In genomic region chr12:91988076-91988475, GRCh38 we compare ENCODE assay signal across 22 cellular contexts.
DNase-seq lines count a peak whose midpoint lies in the region; ATAC-seq and TF ChIP-seq lines count a peak whose summit lies in the region.
"Had no signal": no experiment of that assay in that cellular context is flagged by ENCODE, and none has a peak within 500 bp of the region (broad histone marks: within the 10 kb centered on the region; RNA-seq: fewer than 3 reads in every experiment).

No MANE protein-coding gene starts in this region.

- H2BK5ac ChIP-seq in neuronal stem cell (ENCODE audit: low read length): no peak overlapping the region

- DNase-seq in CD4-positive, CD25-positive, alpha-beta regulatory T cell: no peak
- DNase-seq in astrocyte of the hippocampus (ENCODE audit: low read depth, low spot score): peak; percentile 72
- peak; percentile 66 for DNase-seq in fibroblast of the aortic adventitia (ENCODE audit: low read depth)
- DNase-seq in neuronal stem cell (ENCODE audit: low spot score): no peak
- DNase-seq in caudate nucleus (lab: John Stamatoyannopoulos, UW): no peak
- DNase-seq in glomerular visceral epithelial cell (ENCODE audit: extremely low spot score): no peak
- DNase-seq in NCI-H226: no peak
- DNase-seq: activated CD4-positive, alpha-beta T cell treated with anti-CD3 and anti-CD28 coated beads, Interleukin-2, amount 10 ng/mL, durations not matched to agents 24 days and 14 days; activated CD8-positive, alpha-beta memory T cell treated with anti-CD3 and anti-CD28 coated beads, Interleukin-2, amount 10 ng/mL, durations not matched to agents 7 days and 5 days; DMS 273 treated with DMSO at 0.1 percent for 48 hours; glutamatergic neuron; left colon; NCI-H1436; NCI-H69; occipital lobe; T-cell had no signal

- H3K4me3 Mint-ChIP-seq in CD4-positive, CD25-positive, alpha-beta regulatory T cell: no peak overlapping the region
- H3K4me3 Mint-ChIP-seq: activated CD4-positive, alpha-beta T cell treated with anti-CD3 and anti-CD28 coated beads, Interleukin-2, amount 10 ng/mL, durations not matched to agents 24 days and 14 days; activated CD8-positive, alpha-beta memory T cell treated with anti-CD3 and anti-CD28 coated beads, Interleukin-2, amount 10 ng/mL, durations not matched to agents 7 days and 5 days; activated naive CD4-positive, alpha-beta T cell treated with anti-CD3 and anti-CD28 coated beads, Interleukin-2, amount 50 U/mL, for 24 hours; activated T-helper 1 cell treated with anti-CD3 and anti-CD28 coated beads, Interleukin-12 subunit alpha, Interleukin-12 subunit beta, Interleukin-2, Interleukin-4 antibody, amounts not matched to agents 30 ng/mL and 10 ng/mL and 1 ng/mL, durations not matched to agents 14 hours and 24 hours and 36 hours; CD14-positive monocyte; stimulated activated effector memory CD8-positive, alpha-beta T cell treated with anti-CD3 and anti-CD28 coated beads, Interleukin-12 subunit alpha, Interleukin-12 subunit beta, amount 100 ng/mL, for 72 hours; T-cell had no signal

- H3K36me3 Mint-ChIP-seq in CD4-positive, CD25-positive, alpha-beta regulatory T cell: peaks cover 6% of the 10 kb centered on the region
- H3K36me3 Mint-ChIP-seq: activated CD8-positive, alpha-beta memory T cell treated with anti-CD3 and anti-CD28 coated beads, Interleukin-2, amount 10 ng/mL, durations not matched to agents 7 days and 5 days; CD14-positive monocyte; stimulated activated effector memory CD8-positive, alpha-beta T cell treated with anti-CD3 and anti-CD28 coated beads, Interleukin-12 subunit alpha, Interleukin-12 subunit beta, amount 100 ng/mL, for 72 hours had no signal

- no CpG with 5 or more reads among the region's 4 CpGs for WGBS in neuronal stem cell (ENCODE audit: extremely low coverage in 2 of 2, insufficient read length in 2 of 2, insufficient replicate concordance in 1 of 2), 2 donors

- H3K9me3 ChIP-seq in CD4-positive, CD25-positive, alpha-beta regulatory T cell (ENCODE audit: control insufficient read depth in 2 of 2, low read length in 2 of 2): no peaks in the 10 kb centered on the region
- H3K9me3 ChIP-seq in neuronal stem cell (replicated peaks in 1 of 2; ENCODE audit: control insufficient read depth in 2 of 2, insufficient read depth in 1 of 2, low read depth in 1 of 2, low read length in 2 of 2): no peaks in the 10 kb centered on the region

- H3K23ac ChIP-seq in neuronal stem cell (ENCODE audit: low read depth, low read length, poor library complexity): no peak overlapping the region

- H3K4me1 Mint-ChIP-seq in CD4-positive, CD25-positive, alpha-beta regulatory T cell: peaks cover 7 to 69% (median 35%) of the 10 kb centered on the region in 4 donors

- no peak overlapping the region for H3K27ac ChIP-seq in CD4-positive, CD25-positive, alpha-beta regulatory T cell (ENCODE audit: insufficient read depth, low read length, poor library complexity, severe bottlenecking)
- H3K27ac ChIP-seq in neuronal stem cell (replicated peaks; ENCODE audit: low read length) (no peak overlapping the region), caudate nucleus (ENCODE audit: low read depth, low read length) (no peak overlapping the region)

- no peak overlapping the region for H3K9ac ChIP-seq in neuronal stem cell (ENCODE audit: low read depth, low read length, poor library complexity)

- no peak overlapping the region for H2BK15ac ChIP-seq in neuronal stem cell (ENCODE audit: low read length)

- no peak overlapping the region for H4K8ac ChIP-seq in neuronal stem cell (ENCODE audit: low read depth, low read length)

- H2AK5ac ChIP-seq in neuronal stem cell (ENCODE audit: low read depth, low read length): no peak overlapping the region

- no peak overlapping the region for H3K14ac ChIP-seq in neuronal stem cell (ENCODE audit: low read length)

- H2AFZ ChIP-seq in neuronal stem cell (ENCODE audit: low read length): peak overlapping the region; percentile 23

- no peak overlapping the region for H3K4me2 ChIP-seq in neuronal stem cell (ENCODE audit: insufficient read depth, low read length, poor library complexity, severe bottlenecking)

- no peaks in the 10 kb centered on the region for H3K36me3 ChIP-seq in CD4-positive, CD25-positive, alpha-beta regulatory T cell (ENCODE audit: control insufficient read depth, insufficient read depth, low read length)
- no peaks in the 10 kb centered on the region for H3K36me3 ChIP-seq in neuronal stem cell (replicated peaks in 1 of 2; ENCODE audit: control insufficient read depth in 2 of 2, insufficient read depth in 2 of 2, low read length in 2 of 2)

- no peak overlapping the region for H4K91ac ChIP-seq in neuronal stem cell (ENCODE audit: low read depth, low read length, poor library complexity)

- no peaks in the 10 kb centered on the region for H3K27me3 Mint-ChIP-seq in CD4-positive, CD25-positive, alpha-beta regulatory T cell
- H3K27me3 Mint-ChIP-seq: activated CD4-positive, alpha-beta T cell treated with anti-CD3 and anti-CD28 coated beads, Interleukin-2, amount 10 ng/mL, durations not matched to agents 24 days and 14 days; activated CD8-positive, alpha-beta memory T cell treated with anti-CD3 and anti-CD28 coated beads, Interleukin-2, amount 10 ng/mL, durations not matched to agents 7 days and 5 days; activated naive CD4-positive, alpha-beta T cell treated with anti-CD3 and anti-CD28 coated beads, Interleukin-2, amount 50 U/mL, for 24 hours; T-cell had no signal

- no peak for TF ChIP-seq CTCF in fibroblast of the aortic adventitia (IDR thresholded peaks at IDR 0.05; ENCODE audit: insufficient read depth, low read length)

- no peak overlapping the region for H3K4ac ChIP-seq in neuronal stem cell (ENCODE audit: low read length)

- H3K4me1 ChIP-seq in CD4-positive, CD25-positive, alpha-beta regulatory T cell (ENCODE audit: control insufficient read depth, insufficient read depth, low read length, poor library complexity, severe bottlenecking): peaks cover 18% of the 10 kb centered on the region
- peaks cover 19 to 26% of the 10 kb centered on the region in 2 donors for H3K4me1 ChIP-seq in neuronal stem cell (ENCODE audit: control insufficient read depth in 2 of 2, insufficient read depth in 1 of 2, low read depth in 1 of 2, low read length in 2 of 2)

- no peaks in the 10 kb centered on the region for H3K27me3 ChIP-seq in CD4-positive, CD25-positive, alpha-beta regulatory T cell (ENCODE audit: control insufficient read depth, insufficient read depth, low read length)
- no peaks in the 10 kb centered on the region for H3K27me3 ChIP-seq in neuronal stem cell (ENCODE audit: control insufficient read depth in 3 of 3, insufficient read depth in 3 of 3, low read depth in 1 of 3, low read length in 3 of 3)

- no peak for ATAC-seq in CD4-positive, CD25-positive, alpha-beta regulatory T cell (ENCODE audit: low read depth in 2 of 2)
- no peak for ATAC-seq in HG03520 (IDR thresholded peaks at IDR 0.05; ENCODE audit: unreplicated experiment)
- ATAC-seq: activated CD8-positive, alpha-beta memory T cell treated with anti-CD3 and anti-CD28 coated beads, Interleukin-2, amount 10 ng/mL, durations not matched to agents 7 days and 5 days; left colon; sciatic nerve; stimulated activated effector memory CD8-positive, alpha-beta T cell treated with anti-CD3 and anti-CD28 coated beads, Interleukin-12 subunit alpha, Interleukin-12 subunit beta, amount 100 ng/mL, for 72 hours; T-cell had no signal

- peaks cover 0 to 1% (median 0%) of the 10 kb centered on the region in 7 donors for H3K9me3 Mint-ChIP-seq in CD4-positive, CD25-positive, alpha-beta regulatory T cell
- H3K9me3 Mint-ChIP-seq: activated CD4-positive, alpha-beta T cell treated with anti-CD3 and anti-CD28 coated beads, Interleukin-2, amount 10 ng/mL, durations not matched to agents 24 days and 14 days; activated T-helper 1 cell treated with anti-CD3 and anti-CD28 coated beads, Interleukin-12 subunit alpha, Interleukin-12 subunit beta, Interleukin-2, Interleukin-4 antibody, amounts not matched to agents 30 ng/mL and 10 ng/mL and 1 ng/mL, durations not matched to agents 14 hours and 24 hours and 36 hours; CD14-positive monocyte; stimulated activated effector memory CD8-positive, alpha-beta T cell treated with anti-CD3 and anti-CD28 coated beads, Interleukin-12 subunit alpha, Interleukin-12 subunit beta, amount 100 ng/mL, for 72 hours had no signal

- no peak overlapping the region for H3K18ac ChIP-seq in neuronal stem cell (ENCODE audit: low read length)

- H3K27ac Mint-ChIP-seq in CD4-positive, CD25-positive, alpha-beta regulatory T cell: peak overlapping the region in 2 of 3 donors; percentile 15 to 36
- H3K27ac Mint-ChIP-seq: activated CD4-positive, alpha-beta T cell treated with anti-CD3 and anti-CD28 coated beads, Interleukin-2, amount 10 ng/mL, durations not matched to agents 24 days and 14 days; activated CD8-positive, alpha-beta memory T cell treated with anti-CD3 and anti-CD28 coated beads, Interleukin-2, amount 10 ng/mL, durations not matched to agents 7 days and 5 days; activated naive CD4-positive, alpha-beta T cell treated with anti-CD3 and anti-CD28 coated beads, Interleukin-2, amount 50 U/mL, for 24 hours; activated T-helper 1 cell treated with anti-CD3 and anti-CD28 coated beads, Interleukin-12 subunit alpha, Interleukin-12 subunit beta, Interleukin-2, Interleukin-4 antibody, amounts not matched to agents 30 ng/mL and 10 ng/mL and 1 ng/mL, durations not matched to agents 14 hours and 24 hours and 36 hours; CD14-positive monocyte; stimulated activated effector memory CD8-positive, alpha-beta T cell treated with anti-CD3 and anti-CD28 coated beads, Interleukin-12 subunit alpha, Interleukin-12 subunit beta, amount 100 ng/mL, for 72 hours had no signal

- H3K4me3 ChIP-seq in CD4-positive, CD25-positive, alpha-beta regulatory T cell (ENCODE audit: low read depth, low read length): no peak overlapping the region
- H3K4me3 ChIP-seq in fibroblast of the aortic adventitia (ENCODE audit: low read depth, low read length): no peak overlapping the region
- H3K4me3 ChIP-seq in neuronal stem cell (ENCODE audit: low read length in 2 of 2): no peak overlapping the region

- no peak overlapping the region for H2BK12ac ChIP-seq in neuronal stem cell (ENCODE audit: low read length)

- H3K79me1 ChIP-seq in neuronal stem cell (ENCODE audit: low read depth, low read length): no peaks in the 10 kb centered on the region

- no peak overlapping the region for H2BK120ac ChIP-seq in neuronal stem cell (ENCODE audit: low read depth, low read length)

Comparison
In these comparisons a context has a peak if more than half of its experiments do, and no peak if none do; other contexts are left out.
1. DNase-seq: peak in astrocyte of the hippocampus (single experiment) and fibroblast of the aortic adventitia (single experiment); none in CD4-positive, CD25-positive, alpha-beta regulatory T cell (0 of 3), neuronal stem cell (single experiment), caudate nucleus (0 of 61), glomerular visceral epithelial cell (single experiment) and NCI-H226 (single experiment).